ENCODE assay signal across 19 cellular contexts in genomic region chr16:86259499-86259898, GRCh38.
"Had no signal": no experiment of that assay in that cellular context is flagged by ENCODE, and none has a peak within 500 bp of the region (broad histone marks: within the 10 kb centered on the region; RNA-seq: fewer than 3 reads in every experiment).

No MANE protein-coding gene starts in this region.

- H3K36me3 Mint-ChIP-seq: brain; neural progenitor cell; stimulated activated effector memory CD8-positive, alpha-beta T cell treated with anti-CD3 and anti-CD28 coated beads, Interleukin-12 subunit alpha, Interleukin-12 subunit beta, amount 100 ng/mL, for 72 hours had no signal

- H3K27me3 ChIP-seq: right lobe of liver had no signal

- H3K4me1 Mint-ChIP-seq: activated B cell treated with CpG ODN at 0.5 μM for 24 hours; brain; neural progenitor cell; stimulated activated effector memory CD8-positive, alpha-beta T cell treated with anti-CD3 and anti-CD28 coated beads, Interleukin-12 subunit alpha, Interleukin-12 subunit beta, amount 100 ng/mL, for 72 hours had no signal

- H3K9me2 ChIP-seq: SK-N-SH had no signal

- H3K4me1 ChIP-seq: neural progenitor cell, psoas muscle, right lobe of liver had no signal

- DNase-seq: activated B cell treated with CpG ODN at 0.5 μM for 24 hours; activated CD4-positive, alpha-beta T cell treated with anti-CD3 and anti-CD28 coated beads for 48 hours; activated CD8-positive, alpha-beta T cell treated with anti-CD3 and anti-CD28 coated beads for 36 hours; activated naive CD4-positive, alpha-beta T cell treated with anti-CD3 and anti-CD28 coated beads for 36 hours; activated T-cell treated with anti-CD3 and anti-CD28 coated beads, Interleukin-2, amount 50 U/mL, for 1 hour; anterior cingulate cortex; central memory CD4-positive, alpha-beta T cell; mammary epithelial cell; naive thymus-derived CD4-positive, alpha-beta T cell; psoas muscle; right lobe of liver; SK-N-SH; stimulated activated CD4-positive, alpha-beta T cell treated with anti-CD3 and anti-CD28 coated beads, Interleukin-4, amount 100 ng/mL, for 24 hours had no signal

- H3K27ac Mint-ChIP-seq: activated B cell treated with CpG ODN at 0.5 μM for 24 hours; activated CD8-positive, alpha-beta T cell treated with anti-CD3 and anti-CD28 coated beads for 36 hours; activated naive CD4-positive, alpha-beta T cell treated with anti-CD3 and anti-CD28 coated beads for 36 hours; brain; naive thymus-derived CD4-positive, alpha-beta T cell; neural progenitor cell; stimulated activated effector memory CD8-positive, alpha-beta T cell treated with anti-CD3 and anti-CD28 coated beads, Interleukin-12 subunit alpha, Interleukin-12 subunit beta, amount 100 ng/mL, for 72 hours; T-helper 2 cell treated with Interferon-gamma antibody and Interleukin-4, amounts not matched to agents 5 μg/mL and 100 μg/mL, for 36 hours had no signal

- H3K36me3 ChIP-seq: neural progenitor cell, right lobe of liver, thoracic aorta had no signal

- H3K27ac ChIP-seq: neural progenitor cell, psoas muscle, right lobe of liver, thoracic aorta had no signal

- H3K4me3 ChIP-seq: neural progenitor cell, psoas muscle, right lobe of liver, thoracic aorta had no signal

- H3K9me3 ChIP-seq: psoas muscle, right lobe of liver, SK-N-SH had no signal

- H3K4me3 Mint-ChIP-seq: activated B cell treated with CpG ODN at 0.5 μM for 24 hours; activated CD8-positive, alpha-beta T cell treated with anti-CD3 and anti-CD28 coated beads for 36 hours; activated naive CD4-positive, alpha-beta T cell treated with anti-CD3 and anti-CD28 coated beads for 36 hours; brain; naive thymus-derived CD4-positive, alpha-beta T cell; neural progenitor cell; stimulated activated effector memory CD8-positive, alpha-beta T cell treated with anti-CD3 and anti-CD28 coated beads, Interleukin-12 subunit alpha, Interleukin-12 subunit beta, amount 100 ng/mL, for 72 hours; T-helper 2 cell treated with Interferon-gamma antibody and Interleukin-4, amounts not matched to agents 5 μg/mL and 100 μg/mL, for 36 hours had no signal

- H3K9ac ChIP-seq: neural progenitor cell, SK-N-SH had no signal

- H2AFZ ChIP-seq: neural progenitor cell had no signal

- ATAC-seq: activated CD8-positive, alpha-beta T cell treated with anti-CD3 and anti-CD28 coated beads for 36 hours; left lobe of liver; naive thymus-derived CD4-positive, alpha-beta T cell; psoas muscle; right lobe of liver; stimulated activated effector memory CD8-positive, alpha-beta T cell treated with anti-CD3 and anti-CD28 coated beads, Interleukin-12 subunit alpha, Interleukin-12 subunit beta, amount 100 ng/mL, for 72 hours had no signal

- H3K4me2 ChIP-seq: neural progenitor cell, SK-N-SH had no signal
